In the genomic region with DNA sequence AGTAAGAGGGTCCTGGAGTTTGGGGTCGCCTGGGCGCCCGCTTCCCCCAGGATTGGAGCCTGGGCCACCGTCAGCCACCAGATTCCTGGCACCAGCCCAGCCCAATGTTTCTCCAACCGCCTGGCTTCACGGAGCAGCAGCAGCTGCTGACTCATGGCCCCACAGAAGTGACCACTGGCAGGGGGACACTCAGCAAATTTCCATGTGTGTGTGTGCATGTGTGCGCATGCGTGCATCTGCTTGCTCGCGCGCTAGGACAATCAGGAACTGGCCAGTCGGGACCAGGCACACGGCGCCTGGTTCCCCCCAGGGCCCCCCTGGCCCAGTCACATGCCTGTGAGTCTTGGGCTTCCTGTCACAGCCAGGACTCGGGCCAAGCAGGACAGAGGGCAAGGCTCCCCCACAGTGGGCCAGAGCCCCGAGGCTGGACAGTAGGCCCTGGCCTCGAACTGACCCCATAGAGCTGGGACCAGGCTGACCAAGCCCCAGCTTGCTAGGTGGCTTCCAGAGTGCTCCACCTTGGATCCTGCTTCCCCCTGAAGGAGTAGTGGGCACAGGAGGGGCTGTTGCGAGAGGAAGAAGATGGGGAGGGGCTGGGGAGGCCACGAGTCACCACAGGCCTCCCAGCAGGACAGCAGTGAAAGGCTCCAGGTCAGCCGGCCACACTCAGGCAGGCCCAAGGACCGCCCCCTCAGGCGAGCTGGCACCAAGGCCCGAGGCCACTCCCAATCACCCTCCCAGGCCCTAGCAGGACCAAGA, we compare ENCODE assay signal across 8 cellular contexts. TPM values are rescaled to one million over a fixed set of nuclear protein-coding genes. Genes with fewer than 3 reads are reported as not detected.
DNase-seq lines count a peak whose midpoint lies in the region; ATAC-seq and FAIRE-seq lines count a peak whose summit lies in the region.

No MANE protein-coding gene starts in this region.

- peak overlapping the region; percentile 95 for H3K27ac ChIP-seq in caudate nucleus (ENCODE audit: low read depth, low read length)
- H3K27ac ChIP-seq in small intestine (ENCODE audit: low read depth in 1 of 2, low read length in 1 of 2): peak overlapping the region in 1 of 2 donors; percentile 96
- no peak overlapping the region for H3K27ac ChIP-seq in mesendoderm (ENCODE audit: low read depth, low read length)

- no peak overlapping the region for H4K5ac ChIP-seq in mesendoderm (ENCODE audit: low read length)

- H3K79me1 ChIP-seq in mesendoderm (ENCODE audit: low read length): peaks cover 4% of the 10 kb centered on the region

- H2BK15ac ChIP-seq in mesendoderm (replicated peaks; ENCODE audit: low read depth): no peak overlapping the region

- H3K9ac ChIP-seq in mesendoderm (ENCODE audit: low read length): no peak overlapping the region

- 68 to 80% (median 69%) methylated on average over 16 to 23 of the region's 23 CpGs for WGBS in small intestine, 3 donors
- WGBS in mesendoderm (ENCODE audit: extremely low coverage, insufficient coverage, low lambda C conversion rate): no CpG with 5 or more reads among the region's 23 CpGs

- ATAC-seq in HG02840 (IDR thresholded peaks at IDR 0.05; ENCODE audit: low FRiP score, unreplicated experiment): no peak

- H3K27me3 ChIP-seq in small intestine (ENCODE audit: control insufficient read depth in 2 of 2, insufficient read depth in 2 of 2, low read length in 2 of 2): no peaks in the 10 kb centered on the region
- H3K27me3 ChIP-seq in mesendoderm (ENCODE audit: insufficient read depth, low read length, poor library complexity): no peaks in the 10 kb centered on the region

- H3K79me2 ChIP-seq in mesendoderm (ENCODE audit: control insufficient read depth, insufficient read depth, low read length): peaks cover 2% of the 10 kb centered on the region

- H3K36me3 ChIP-seq in small intestine (ENCODE audit: control insufficient read depth in 2 of 2, insufficient read depth in 2 of 2, low read length in 2 of 2) (peaks cover 10 to 36% of the 10 kb centered on the region in 2 donors), mesendoderm (ENCODE audit: control insufficient read depth, insufficient read depth, low read length) (no peaks in the 10 kb centered on the region)

- H3K18ac ChIP-seq in mesendoderm (ENCODE audit: low read length): no peak overlapping the region

- no peak overlapping the region for H3K4me2 ChIP-seq in mesendoderm (ENCODE audit: low read length)

- H3K23ac ChIP-seq in mesendoderm (ENCODE audit: low read length): no peak overlapping the region

- no peak overlapping the region for H2BK5ac ChIP-seq in mesendoderm (ENCODE audit: low read length)

- H3K4me3 ChIP-seq in small intestine (ENCODE audit: low read depth in 1 of 2, low read length in 2 of 2) (no peak overlapping the region), mesendoderm (ENCODE audit: low read length) (no peak overlapping the region)

- H4K8ac ChIP-seq in mesendoderm (ENCODE audit: low read depth, low read length): no peak overlapping the region

- H2AK5ac ChIP-seq in mesendoderm (ENCODE audit: low read length): no peak overlapping the region

- no peak overlapping the region for H2BK120ac ChIP-seq in mesendoderm (ENCODE audit: low read depth, low read length)

- H3K4ac ChIP-seq in mesendoderm (ENCODE audit: low read depth, low read length): no peak overlapping the region

- peaks cover 3 to 19% of the 10 kb centered on the region in 2 donors for H3K4me1 ChIP-seq in small intestine (ENCODE audit: control insufficient read depth in 2 of 2, insufficient read depth in 1 of 2, low read depth in 1 of 2, low read length in 1 of 2)
- H3K4me1 ChIP-seq in mesendoderm (ENCODE audit: control insufficient read depth, low read depth, low read length): peaks cover 2% of the 10 kb centered on the region

- FAIRE-seq in small intestine (lab: Jason Lieb, UNC): no peak

- H3K9me3 ChIP-seq in small intestine (ENCODE audit: control insufficient read depth, low read depth): no peaks in the 10 kb centered on the region

- no peak overlapping the region for H3K56ac ChIP-seq in mesendoderm (ENCODE audit: low read length)

- DNase-seq in H4 (ENCODE audit: low spot score) (peak; percentile 95), caudate nucleus (lab: John Stamatoyannopoulos, UW) (peak in 57 of 61 donors; percentile 10 to 87 (median 72)), kidney tubule cell (ENCODE audit: low spot score) (peak; percentile 95), small intestine (peak; percentile 20), mesendoderm (no peak), NCI-H1930 (lab: John Stamatoyannopoulos, UW) (no peak), DMS153 (lab: John Stamatoyannopoulos, UW) (no peak)

RNA-seq across cellular contexts. Expression of a gene that starts 3.2 kb away (rescaled TPM):
- 516 and 559 TPM in 2 replicates for total RNA-seq in H4 (2014; rRNA removed; shearing (Covaris generic))
- polyA plus RNA-seq in small intestine: 100 to 1,000 TPM; 537 to 799 (median 563) TPM
- polyA plus RNA-seq in mesendoderm (2013, experiment 1 of 2): 76.3 TPM
- polyA plus RNA-seq in mesendoderm (2013, experiment 2 of 2): 77.1 TPM

RNA-seq across cellular contexts. Expression of a gene that starts 10.1 kb away (rescaled TPM):
- total RNA-seq in H4 (2014; rRNA removed; shearing (Covaris generic)): 1.4 and 2.0 TPM in 2 replicates
- under 1 TPM in 2 of 3 donors, not detected in 1; 0.43 to 0.54 TPM for polyA plus RNA-seq in small intestine
- polyA plus RNA-seq in mesendoderm (2013, experiment 1 of 2): 0.04 TPM
- polyA plus RNA-seq in mesendoderm (2013, experiment 2 of 2): 0.01 TPM

Comparison
In these comparisons a context has a peak if more than half of its experiments do, and no peak if none do; other contexts are left out.
1. DNase-seq: peak in H4 (single experiment), caudate nucleus (57 of 61), kidney tubule cell (single experiment) and small intestine (single experiment); none in mesendoderm (single experiment), NCI-H1930 (0 of 2) and DMS153 (single experiment).